Comparison of ENCODE assay signal across 9 cellular contexts in genomic region chr3:67018105-67018788, GRCh38. TPM values are rescaled to one million over a fixed set of nuclear protein-coding genes. Genes with fewer than 3 reads are reported as not detected.
DNase-seq lines count a peak whose midpoint lies in the region; ATAC-seq and TF ChIP-seq lines count a peak whose summit lies in the region.
"Had no signal": no experiment of that assay in that cellular context is flagged by ENCODE, and none has a peak within 500 bp of the region (broad histone marks: within the 10 kb centered on the region; RNA-seq: fewer than 3 reads in every experiment).

No MANE protein-coding gene starts in this region.

- H2AFZ ChIP-seq in MM.1S (ENCODE audit: low read length) = no peak overlapping the region

- H3K9me3 Mint-ChIP-seq in activated naive CD4-positive, alpha-beta T cell treated with anti-CD3 and anti-CD28 coated beads for 36 hours = no peaks in the 10 kb centered on the region

- peaks cover 14% of the 10 kb centered on the region for H3F3A ChIP-seq in MM.1S (ENCODE audit: insufficient read depth, low read length)

- peak overlapping the region; percentile 10 for H3K27ac Mint-ChIP-seq in activated naive CD4-positive, alpha-beta T cell treated with anti-CD3 and anti-CD28 coated beads for 36 hours

- peak; percentile 40 for ATAC-seq in HG03571 (IDR thresholded peaks at IDR 0.05; ENCODE audit: unreplicated experiment)

- no peak for TF ChIP-seq POLR2A in transverse colon (IDR thresholded peaks at IDR 0.05)

- H3K27me3 ChIP-seq in transverse colon (no peaks in the 10 kb centered on the region), MM.1S (replicated peaks; ENCODE audit: insufficient read depth, low read length) (no peaks in the 10 kb centered on the region)

- H3K79me2 ChIP-seq in MM.1S (ENCODE audit: low read length) = no peaks in the 10 kb centered on the region

- TF ChIP-seq CTCF in epithelial cell of esophagus (IDR thresholded peaks at IDR 0.05; ENCODE audit: insufficient read depth, low read depth, low read length, missing control alignments) = no peak
- no peak for TF ChIP-seq CTCF in transverse colon (IDR thresholded peaks at IDR 0.05)
- no peak for TF ChIP-seq CTCF in MM.1S (IDR thresholded peaks at IDR 0.05; ENCODE audit: low read length)

- H3K4me1 Mint-ChIP-seq in activated naive CD4-positive, alpha-beta T cell treated with anti-CD3 and anti-CD28 coated beads for 36 hours (ENCODE audit: low read depth) = peaks cover 30% of the 10 kb centered on the region

- no peaks in the 10 kb centered on the region for H3K9me2 ChIP-seq in MM.1S (replicated peaks; ENCODE audit: insufficient read depth, low read length)

- H3K36me3 ChIP-seq in transverse colon (no peaks in the 10 kb centered on the region), MM.1S (replicated peaks; ENCODE audit: insufficient read depth, low read length) (no peaks in the 10 kb centered on the region)
- H3K36me3 ChIP-seq: SJSA1 had no signal

- H3K27ac ChIP-seq in transverse colon = no peak overlapping the region
- H3K27ac ChIP-seq in MM.1S (ENCODE audit: low read length) = no peak overlapping the region
- H3K27ac ChIP-seq: SJSA1 had no signal

- peak overlapping the region; percentile 30 for H3K4me3 Mint-ChIP-seq in activated naive CD4-positive, alpha-beta T cell treated with anti-CD3 and anti-CD28 coated beads for 36 hours

- no peaks in the 10 kb centered on the region for H3K9me3 ChIP-seq in transverse colon
- H3K9me3 ChIP-seq in MM.1S (replicated peaks; ENCODE audit: insufficient read depth, low read length) = no peaks in the 10 kb centered on the region
- H3K9me3 ChIP-seq: SJSA1 had no signal

- CTCF ChIA-PET in activated naive CD4-positive, alpha-beta T cell treated with anti-CD3 and anti-CD28 coated beads for 36 hours (lab: Charles Lee) = interaction anchor here (0.5 to 1.0 kb wide), 2 partner anchors 19 to 69 kb away, joined by 3 read pairs; no protein-coding TSS in a partner anchor

- 23 to 32% methylated on average over 6 to 12 of the region's 12 CpGs for WGBS in transverse colon (ENCODE audit: low coverage in 1 of 2), 2 donors

- no peaks in the 10 kb centered on the region for H4K20me1 ChIP-seq in MM.1S (ENCODE audit: insufficient read depth, low read length)

- H3K4me2 ChIP-seq in MM.1S (ENCODE audit: low read depth, low read length) = no peak overlapping the region

- no peak overlapping the region for H3K9ac ChIP-seq in MM.1S (ENCODE audit: low read length)

- peak; percentile 39 for DNase-seq in activated naive CD4-positive, alpha-beta T cell treated with anti-CD3 and anti-CD28 coated beads for 36 hours
- no peak for DNase-seq in activated naive CD4-positive, alpha-beta T cell (lab: John Stamatoyannopoulos, UW)
- DNase-seq in epithelial cell of esophagus (ENCODE audit: low read depth) = peak; percentile 51
- peak; percentile 77 for DNase-seq in transverse colon
- no peak for DNase-seq in EL
- no peak for DNase-seq in MM.1S
- no peak for DNase-seq in C1 segment of cervical spinal cord (lab: John Stamatoyannopoulos, UW)

- TF ChIP-seq EP300 in transverse colon (IDR thresholded peaks at IDR 0.05; ENCODE audit: low read depth) = no peak

- peaks cover 2% of the 10 kb centered on the region for H3K36me3 Mint-ChIP-seq in activated naive CD4-positive, alpha-beta T cell treated with anti-CD3 and anti-CD28 coated beads for 36 hours (ENCODE audit: low read depth)

- in situ Hi-C loops in transverse colon (cut with MboI; ENCODE audit: low pct_ligation_motif_present in 1 of 4, low pct_unique_long_range_greater_than_20kb in 1 of 4, low sequenced_read_pairs in 3 of 4) = no loop called here

- H3K4me1 ChIP-seq in transverse colon (peaks cover 0 to 10% (median 1%) of the 10 kb centered on the region in 4 donors), MM.1S (ENCODE audit: low read length) (peaks cover 25% of the 10 kb centered on the region)
- H3K4me1 ChIP-seq: SJSA1 had no signal

- no peaks in the 10 kb centered on the region for H3K27me3 Mint-ChIP-seq in activated naive CD4-positive, alpha-beta T cell treated with anti-CD3 and anti-CD28 coated beads for 36 hours (ENCODE audit: low read depth)

- H3K4me3 ChIP-seq in epithelial cell of esophagus (ENCODE audit: low read length) (no peak overlapping the region), transverse colon (no peak overlapping the region), MM.1S (ENCODE audit: low read length) (no peak overlapping the region)
- H3K4me3 ChIP-seq: SJSA1 had no signal

- intact Hi-C loops in activated naive CD4-positive, alpha-beta T cell treated with anti-CD3 and anti-CD28 coated beads for 36 hours (cut with micrococcal nuclease) = loop anchor here (5.0 kb wide), 1 partner anchor 1994 kb away; the partner anchor contains the start of gene EOGT
- intact Hi-C loops in transverse colon (cut with DNase I; ENCODE audit: low total_unique reads) = no loop called here

RNA-seq across cellular contexts. Expression of gene KBTBD8, which starts 20.1 kb away (rescaled TPM):
- total RNA-seq in activated naive CD4-positive, alpha-beta T cell treated with anti-CD3 and anti-CD28 coated beads for 36 hours = 1 to 10 TPM; 6.8 to 7.4 TPM
- 1 to 10 TPM in 2 of 4 donors, not detected in 2; 1.5 to 3.3 TPM for total RNA-seq in transverse colon

Comparison
In these comparisons a context has a peak if more than half of its experiments do, and no peak if none do; other contexts are left out.
1. DNase-seq: peak in activated naive CD4-positive, alpha-beta T cell treated with anti-CD3 and anti-CD28 coated beads for 36 hours (single experiment), epithelial cell of esophagus (single experiment) and transverse colon (single experiment); none in activated naive CD4-positive, alpha-beta T cell (0 of 4), EL (single experiment), MM.1S (single experiment) and C1 segment of cervical spinal cord (0 of 14).